Comparison of ENCODE assay signal across 1 cellular context in the genomic region with DNA sequence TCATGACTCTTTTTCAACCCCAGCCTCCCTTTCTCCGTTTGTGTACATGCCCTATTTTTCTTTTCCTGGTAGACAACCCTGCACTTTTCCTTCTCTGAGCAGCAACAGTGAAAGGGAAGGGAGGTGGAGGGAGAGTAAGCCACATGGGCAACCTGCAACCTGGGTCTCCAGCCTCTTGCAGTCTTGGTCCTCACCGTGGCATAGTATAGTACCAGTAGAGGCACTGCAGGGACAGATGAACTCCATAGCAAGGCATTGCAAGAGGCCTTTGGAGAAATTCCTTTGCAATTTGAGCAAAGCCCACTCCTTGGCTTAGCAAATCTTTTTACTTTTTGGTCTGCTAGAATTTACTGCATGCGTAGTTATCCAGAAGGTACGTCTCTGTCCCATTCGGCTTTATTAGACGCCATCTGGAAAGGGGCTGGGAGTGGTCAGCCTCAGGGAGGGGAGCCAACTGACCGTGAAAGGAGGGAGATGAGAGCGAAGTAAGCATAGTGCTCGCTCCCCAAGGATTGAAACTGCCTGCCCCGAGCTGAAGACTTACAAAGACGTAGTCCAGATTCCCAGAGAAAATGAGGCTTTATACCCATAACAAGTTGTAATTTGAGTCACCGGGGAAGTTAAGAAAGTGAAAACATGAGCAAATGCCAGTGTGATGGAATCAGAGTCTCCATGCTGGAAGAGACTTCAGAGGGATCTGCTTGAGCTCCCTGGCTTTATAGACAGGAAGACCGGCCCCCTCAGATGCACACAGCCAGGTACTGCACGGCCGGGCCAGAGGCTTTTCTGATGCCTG.
TF ChIP-seq lines count a peak whose summit lies in the region.

No MANE protein-coding gene starts in this region.

TF ChIP-seq in GM23338, 12 proteins besides CTCF, POLR2A, EP300 and RAD21 (continued from another document):
- TF ChIP-seq ZNF462 (CRISPR knock-in tag; IDR thresholded peaks at IDR 0.05): no peak
- TF ChIP-seq POLR2AphosphoS5 (IDR thresholded peaks at IDR 0.05; ENCODE audit: low read depth): no peak
- TF ChIP-seq CREB1 (CRISPR knock-in tag; IDR thresholded peaks at IDR 0.05; ENCODE audit: low read depth): no peak
- TF ChIP-seq ZNF331 (CRISPR knock-in tag; IDR thresholded peaks at IDR 0.05; ENCODE audit: low read depth): no peak
- TF ChIP-seq EZH2phosphoT487 (IDR thresholded peaks at IDR 0.05; ENCODE audit: unreplicated experiment): no peak
- TF ChIP-seq, protein P1, sequence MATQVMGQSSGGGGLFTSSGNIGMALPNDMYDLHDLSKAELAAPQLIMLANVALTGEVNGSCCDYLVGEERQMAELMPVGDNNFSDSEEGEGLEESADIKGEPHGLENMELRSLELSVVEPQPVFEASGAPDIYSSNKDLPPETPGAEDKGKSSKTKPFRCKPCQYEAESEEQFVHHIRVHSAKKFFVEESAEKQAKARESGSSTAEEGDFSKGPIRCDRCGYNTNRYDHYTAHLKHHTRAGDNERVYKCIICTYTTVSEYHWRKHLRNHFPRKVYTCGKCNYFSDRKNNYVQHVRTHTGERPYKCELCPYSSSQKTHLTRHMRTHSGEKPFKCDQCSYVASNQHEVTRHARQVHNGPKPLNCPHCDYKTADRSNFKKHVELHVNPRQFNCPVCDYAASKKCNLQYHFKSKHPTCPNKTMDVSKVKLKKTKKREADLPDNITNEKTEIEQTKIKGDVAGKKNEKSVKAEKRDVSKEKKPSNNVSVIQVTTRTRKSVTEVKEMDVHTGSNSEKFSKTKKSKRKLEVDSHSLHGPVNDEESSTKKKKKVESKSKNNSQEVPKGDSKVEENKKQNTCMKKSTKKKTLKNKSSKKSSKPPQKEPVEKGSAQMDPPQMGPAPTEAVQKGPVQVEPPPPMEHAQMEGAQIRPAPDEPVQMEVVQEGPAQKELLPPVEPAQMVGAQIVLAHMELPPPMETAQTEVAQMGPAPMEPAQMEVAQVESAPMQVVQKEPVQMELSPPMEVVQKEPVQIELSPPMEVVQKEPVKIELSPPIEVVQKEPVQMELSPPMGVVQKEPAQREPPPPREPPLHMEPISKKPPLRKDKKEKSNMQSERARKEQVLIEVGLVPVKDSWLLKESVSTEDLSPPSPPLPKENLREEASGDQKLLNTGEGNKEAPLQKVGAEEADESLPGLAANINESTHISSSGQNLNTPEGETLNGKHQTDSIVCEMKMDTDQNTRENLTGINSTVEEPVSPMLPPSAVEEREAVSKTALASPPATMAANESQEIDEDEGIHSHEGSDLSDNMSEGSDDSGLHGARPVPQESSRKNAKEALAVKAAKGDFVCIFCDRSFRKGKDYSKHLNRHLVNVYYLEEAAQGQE (IDR thresholded peaks at IDR 0.05; ENCODE audit: unreplicated experiment): no peak
- no peak for TF ChIP-seq ZNF114 (CRISPR knock-in tag; IDR thresholded peaks at IDR 0.05)
